ENCODE assay signal across 8 cellular contexts in genomic region chr7:64314493-64315020, GRCh38. TPM values are rescaled to one million over a fixed set of nuclear protein-coding genes. Genes with fewer than 3 reads are reported as not detected.
DNase-seq lines count a peak whose midpoint lies in the region; ATAC-seq and TF ChIP-seq lines count a peak whose summit lies in the region.

No MANE protein-coding gene starts in this region.

- POLR2A ChIA-PET in naive thymus-derived CD4-positive, alpha-beta T cell (lab: Charles Lee): interaction anchor here (0.8 to 2.7 kb wide), 9 partner anchors 9 to 1059 kb away, joined by 3 to 20 read pairs (median 5); partner anchors contain the start of genes ERV3-1, ZNF107, ZNF138 and ZNF680

- dilution Hi-C loops in mammary epithelial cell (cut with HindIII; ENCODE audit: low sequenced_read_pairs): no loop called here

- 22% methylated on average over 14 of the region's 14 CpGs for WGBS in mammary epithelial cell (ENCODE audit: low coverage, missing lambda C conversion rate)

- no peak for DNase-seq in CD4-positive, CD25-positive, alpha-beta regulatory T cell
- peak; percentile 2 for DNase-seq in MG63
- peak; percentile 2 for DNase-seq in mammary epithelial cell
- DNase-seq in naive thymus-derived CD4-positive, alpha-beta T cell: no peak
- no peak for DNase-seq in DMS153 (lab: John Stamatoyannopoulos, UW)
- DNase-seq in GM13976 (ENCODE audit: low spot score): no peak
- DNase-seq in NK-92 (lab: John Stamatoyannopoulos, UW; ENCODE audit: unreplicated experiment): no peak

- ATAC-seq in CD4-positive, CD25-positive, alpha-beta regulatory T cell (ENCODE audit: low read depth in 2 of 2): no peak
- no peak for ATAC-seq in naive thymus-derived CD4-positive, alpha-beta T cell
- no peak for ATAC-seq in HG03159 (IDR thresholded peaks at IDR 0.05; ENCODE audit: unreplicated experiment)

- peaks cover 0 to 6% (median 3%) of the 10 kb centered on the region in 7 donors for H3K9me3 Mint-ChIP-seq in CD4-positive, CD25-positive, alpha-beta regulatory T cell
- peaks cover 0 to 25% (median 4%) of the 10 kb centered on the region in 11 donors for H3K9me3 Mint-ChIP-seq in naive thymus-derived CD4-positive, alpha-beta T cell

- peaks cover 6 to 7% of the 10 kb centered on the region in 2 experiments for H3K9me3 ChIP-seq in CD4-positive, CD25-positive, alpha-beta regulatory T cell (ENCODE audit: control insufficient read depth in 2 of 2, low read length in 2 of 2)
- H3K9me3 ChIP-seq in MG63 (peaks cover 4% of the 10 kb centered on the region; the same call in 1 of the 2 replicates), mammary epithelial cell (replicated peaks; ENCODE audit: insufficient read depth, low read length) (peaks cover 9% of the 10 kb centered on the region)
- H3K9me3 ChIP-seq in naive thymus-derived CD4-positive, alpha-beta T cell (ENCODE audit: control insufficient read depth in 2 of 3, low read length in 3 of 3): no peaks in the 10 kb centered on the region

- H3K36me3 ChIP-seq in CD4-positive, CD25-positive, alpha-beta regulatory T cell (ENCODE audit: control insufficient read depth, insufficient read depth, low read length): peaks cover 2% of the 10 kb centered on the region
- H3K36me3 ChIP-seq in MG63 (no peaks in the 10 kb centered on the region), mammary epithelial cell (ENCODE audit: insufficient read depth, low read length) (no peaks in the 10 kb centered on the region)
- peaks cover 0 to 8% (median 0%) of the 10 kb centered on the region in 3 experiments for H3K36me3 ChIP-seq in naive thymus-derived CD4-positive, alpha-beta T cell (ENCODE audit: control insufficient read depth in 2 of 3, insufficient read depth in 3 of 3, low read length in 3 of 3)

- intact Hi-C loops in mammary epithelial cell (cut with micrococcal nuclease): no loop called here
- intact Hi-C loops in naive thymus-derived CD4-positive, alpha-beta T cell (cut with micrococcal nuclease): loop anchor here in 1 of 2 donors (1.0 to 10.0 kb wide), 5 partner anchors 7 to 1893 kb away; partner anchors contain the start of genes CRCP, TPST1 and ZNF138

- peak overlapping the region; percentile 85 to 99 (median 96) for H3K4me3 Mint-ChIP-seq in CD4-positive, CD25-positive, alpha-beta regulatory T cell
- H3K4me3 Mint-ChIP-seq in naive thymus-derived CD4-positive, alpha-beta T cell: peak overlapping the region; percentile 90 to 100 (median 98)

- peaks cover 17% of the 10 kb centered on the region for H3K4me1 ChIP-seq in CD4-positive, CD25-positive, alpha-beta regulatory T cell (ENCODE audit: control insufficient read depth, insufficient read depth, low read length, poor library complexity, severe bottlenecking)
- no peaks in the 10 kb centered on the region for H3K4me1 ChIP-seq in mammary epithelial cell (ENCODE audit: insufficient read depth, low read length)
- peaks cover 8 to 12% of the 10 kb centered on the region in 2 donors for H3K4me1 ChIP-seq in naive thymus-derived CD4-positive, alpha-beta T cell (ENCODE audit: control insufficient read depth in 2 of 2, insufficient read depth in 2 of 2, low read length in 2 of 2)

- H3K27me3 ChIP-seq in CD4-positive, CD25-positive, alpha-beta regulatory T cell (ENCODE audit: control insufficient read depth, insufficient read depth, low read length): no peaks in the 10 kb centered on the region
- no peaks in the 10 kb centered on the region for H3K27me3 ChIP-seq in MG63
- no peaks in the 10 kb centered on the region for H3K27me3 ChIP-seq in mammary epithelial cell (ENCODE audit: insufficient read depth, low read length)
- no peaks in the 10 kb centered on the region for H3K27me3 ChIP-seq in naive thymus-derived CD4-positive, alpha-beta T cell (ENCODE audit: control insufficient read depth in 2 of 2, insufficient read depth in 2 of 2, low read length in 2 of 2)

- H3K4me2 ChIP-seq in mammary epithelial cell (ENCODE audit: insufficient read depth, low read depth, low read length): peak overlapping the region; percentile 21

- no peaks in the 10 kb centered on the region for H4K20me1 ChIP-seq in mammary epithelial cell (ENCODE audit: insufficient read depth, low read length)

- TF ChIP-seq CTCF in mammary epithelial cell (conservative IDR thresholded peaks at IDR 0.05 in 1 of 2, IDR thresholded peaks at IDR 0.05 in 1 of 2; ENCODE audit: extremely low read depth in 1 of 2, insufficient read depth in 1 of 2, low read depth in 1 of 2, low read length in 2 of 2) (no peak), GM13976 (IDR thresholded peaks at IDR 0.05; ENCODE audit: borderline replicate concordance, control extremely low read depth, extremely low read depth, insufficient read depth, missing control alignments) (no peak)

- peak overlapping the region; percentile 72 for H3K27ac ChIP-seq in CD4-positive, CD25-positive, alpha-beta regulatory T cell (ENCODE audit: insufficient read depth, low read length, poor library complexity, severe bottlenecking)
- H3K27ac ChIP-seq in mammary epithelial cell (ENCODE audit: insufficient read depth, low read depth, low read length): peak overlapping the region; percentile 69
- peak overlapping the region; percentile 88 for H3K27ac ChIP-seq in naive thymus-derived CD4-positive, alpha-beta T cell (ENCODE audit: low read depth, low read length)

- in situ Hi-C loops in mammary epithelial cell (cut with MboI; ENCODE audit: low sequenced_read_pairs in 2 of 2) (no loop called here), GM13976 (cut with MboI; ENCODE audit: low sequenced_read_pairs, unreplicated experiment) (loop anchor here (25.0 kb wide), 1 partner anchor 248 kb away; the partner anchor contains the start of gene ZNF680)

- H3K79me2 ChIP-seq in mammary epithelial cell (ENCODE audit: insufficient read depth, low read length): peaks cover 12% of the 10 kb centered on the region

- peak overlapping the region; percentile 59 for H3K9ac ChIP-seq in mammary epithelial cell (ENCODE audit: insufficient read depth, low read length)

- CTCF ChIA-PET in mammary epithelial cell (lab: Charles Lee; ENCODE audit: low non-redundant PET): no interaction called here
- CTCF ChIA-PET in naive thymus-derived CD4-positive, alpha-beta T cell (lab: Charles Lee): no interaction called here

- no TSS peak for BruUV-seq in mammary epithelial cell (replicated peaks; lab: Mats Ljungman, UMichigan)

- H3K27ac Mint-ChIP-seq in CD4-positive, CD25-positive, alpha-beta regulatory T cell: peak overlapping the region; percentile 95 to 98 (median 98)
- peak overlapping the region; percentile 88 to 100 (median 97) for H3K27ac Mint-ChIP-seq in naive thymus-derived CD4-positive, alpha-beta T cell

- no peaks in the 10 kb centered on the region for H3K27me3 Mint-ChIP-seq in CD4-positive, CD25-positive, alpha-beta regulatory T cell
- no peaks in the 10 kb centered on the region for H3K27me3 Mint-ChIP-seq in naive thymus-derived CD4-positive, alpha-beta T cell

- H3K4me3 ChIP-seq in CD4-positive, CD25-positive, alpha-beta regulatory T cell (ENCODE audit: low read depth, low read length): peak overlapping the region; percentile 95
- peak overlapping the region; percentile 66 for H3K4me3 ChIP-seq in MG63
- H3K4me3 ChIP-seq in mammary epithelial cell (replicated peaks in 1 of 3; ENCODE audit: insufficient read depth in 1 of 3, low read depth in 2 of 3, low read length in 3 of 3): peak overlapping the region; percentile 37 to 56 (median 52)
- H3K4me3 ChIP-seq in naive thymus-derived CD4-positive, alpha-beta T cell (ENCODE audit: low read length): peak overlapping the region; percentile 81

- peak overlapping the region; percentile 94 for H2AFZ ChIP-seq in mammary epithelial cell (ENCODE audit: low read depth, low read length)

- H3K36me3 Mint-ChIP-seq in CD4-positive, CD25-positive, alpha-beta regulatory T cell: peaks cover 12% of the 10 kb centered on the region
- peaks cover 0 to 29% (median 25%) of the 10 kb centered on the region in 5 donors for H3K36me3 Mint-ChIP-seq in naive thymus-derived CD4-positive, alpha-beta T cell

- peaks cover 14 to 42% (median 32%) of the 10 kb centered on the region in 4 donors for H3K4me1 Mint-ChIP-seq in CD4-positive, CD25-positive, alpha-beta regulatory T cell
- peaks cover 22 to 53% (median 41%) of the 10 kb centered on the region in 7 donors for H3K4me1 Mint-ChIP-seq in naive thymus-derived CD4-positive, alpha-beta T cell

RNA-seq across cellular contexts. Expression of gene ZNF736, which starts 0.8 kb away (rescaled TPM):
- total RNA-seq in CD4-positive, CD25-positive, alpha-beta regulatory T cell: 20.9 TPM
- polyA plus RNA-seq in CD4-positive, CD25-positive, alpha-beta regulatory T cell: 1 to 10 TPM; 1.1 to 2.8 (median 2.2) TPM
- total RNA-seq in MG63 (2014; rRNA removed; shearing (Covaris generic); ENCODE audit: low replicate concordance): 0.52 and 1.2 TPM in 2 replicates
- total RNA-seq in mammary epithelial cell: 10 to 100 TPM in 1 of 2 donors, 1 to 10 TPM in 1; 6.6 to 25.8 TPM
- 0.99 TPM for polyA plus RNA-seq in mammary epithelial cell
- polyA minus RNA-seq in mammary epithelial cell: 5.1 TPM
- 10 to 100 TPM; 22.8 to 54.2 (median 35.8) TPM for total RNA-seq in naive thymus-derived CD4-positive, alpha-beta T cell
- polyA plus RNA-seq in naive thymus-derived CD4-positive, alpha-beta T cell: 1 to 10 TPM; 1.8 to 2.1 TPM

Comparison
In these comparisons a context has a peak if more than half of its experiments do, and no peak if none do; other contexts are left out.
1. DNase-seq: peak in MG63 (single experiment) and mammary epithelial cell (single experiment); none in CD4-positive, CD25-positive, alpha-beta regulatory T cell (0 of 3), naive thymus-derived CD4-positive, alpha-beta T cell (0 of 9), DMS153 (single experiment), GM13976 (single experiment) and NK-92 (single experiment).
2. Peak in every context shown above with its lines, with median percentiles within 50 percentile points of each other: H3K27ac ChIP-seq and H3K4me3 ChIP-seq.